13 cellular contexts compared by ENCODE assay signal in genomic region chr18:50981381-50981780, GRCh38.
"Had no signal": no experiment of that assay in that cellular context is flagged by ENCODE, and none has a peak within 500 bp of the region (broad histone marks: within the 10 kb centered on the region; RNA-seq: fewer than 3 reads in every experiment).

No MANE protein-coding gene starts in this region.

- H3K4me3 Mint-ChIP-seq: activated CD4-positive, alpha-beta memory T cell treated with anti-CD3 and anti-CD28 coated beads for 36 hours; effector memory CD8-positive, alpha-beta T cell; naive thymus-derived CD4-positive, alpha-beta T cell; stimulated activated memory B cell treated with anti-CD40 and anti-IgM and Interleukin-4, amounts not matched to agents 10 μg/mL and 1 μg/mL and 100 μg/mL, for 72 hours; T-helper 2 cell treated with Interferon-gamma antibody and Interleukin-4, amounts not matched to agents 5 μg/mL and 100 μg/mL, for 36 hours had no signal

- H3K27me3 Mint-ChIP-seq: activated CD4-positive, alpha-beta memory T cell treated with anti-CD3 and anti-CD28 coated beads for 36 hours; effector memory CD8-positive, alpha-beta T cell; naive thymus-derived CD4-positive, alpha-beta T cell; stimulated activated memory B cell treated with anti-CD40 and anti-IgM and Interleukin-4, amounts not matched to agents 10 μg/mL and 1 μg/mL and 100 μg/mL, for 72 hours had no signal

- H3K9me3 Mint-ChIP-seq: effector memory CD8-positive, alpha-beta T cell had no signal

- DNase-seq: activated CD4-positive, alpha-beta memory T cell treated with anti-CD3 and anti-CD28 coated beads for 36 hours; activated CD4-positive, alpha-beta T cell treated with anti-CD3 and anti-CD28 coated beads for 1 hour; activated naive CD4-positive, alpha-beta T cell treated with Interleukin-2 at 50 U/mL for 16 hours; central memory CD4-positive, alpha-beta T cell; effector memory CD8-positive, alpha-beta T cell; erythroblast; hippocampal formation; midbrain; naive thymus-derived CD4-positive, alpha-beta T cell; right cardiac atrium; substantia nigra had no signal

- H3K27ac Mint-ChIP-seq: activated CD4-positive, alpha-beta memory T cell treated with anti-CD3 and anti-CD28 coated beads for 36 hours; effector memory CD8-positive, alpha-beta T cell; stimulated activated memory B cell treated with anti-CD40 and anti-IgM and Interleukin-4, amounts not matched to agents 10 μg/mL and 1 μg/mL and 100 μg/mL, for 72 hours; T-helper 2 cell treated with Interferon-gamma antibody and Interleukin-4, amounts not matched to agents 5 μg/mL and 100 μg/mL, for 36 hours had no signal

- ATAC-seq: effector memory CD8-positive, alpha-beta T cell; naive thymus-derived CD4-positive, alpha-beta T cell; right cardiac atrium; stimulated activated memory B cell treated with anti-CD40 and anti-IgM and Interleukin-4, amounts not matched to agents 10 μg/mL and 1 μg/mL and 100 μg/mL, for 72 hours had no signal
